Comparison of ENCODE assay signal across 20 cellular contexts in genomic region chr9:84600739-84601138, GRCh38.
DNase-seq lines count a peak whose midpoint lies in the region; ATAC-seq and TF ChIP-seq lines count a peak whose summit lies in the region.
"Had no signal": no experiment of that assay in that cellular context is flagged by ENCODE, and none has a peak within 500 bp of the region (broad histone marks: within the 10 kb centered on the region; RNA-seq: fewer than 3 reads in every experiment).

No MANE protein-coding gene starts in this region.

- H3K36me3 Mint-ChIP-seq in activated CD4-positive, alpha-beta T cell treated with anti-CD3 and anti-CD28 coated beads for 36 hours (ENCODE audit: low read depth) = no peaks in the 10 kb centered on the region
- H3K36me3 Mint-ChIP-seq: CD4-positive, alpha-beta memory T cell had no signal

- H3K4me1 ChIP-seq in GM23248 (ENCODE audit: insufficient read depth) = no peaks in the 10 kb centered on the region
- peaks cover 0 to 6% of the 10 kb centered on the region in 2 donors for H3K4me1 ChIP-seq in thyroid gland
- H3K4me1 ChIP-seq: BE2C had no signal

- H3K27ac Mint-ChIP-seq in activated CD4-positive, alpha-beta T cell treated with anti-CD3 and anti-CD28 coated beads for 36 hours = no peak overlapping the region
- H3K27ac Mint-ChIP-seq: CD4-positive, alpha-beta memory T cell had no signal

- no peaks in the 10 kb centered on the region for H3K79me2 ChIP-seq in GM23248 (ENCODE audit: insufficient read depth)

- no peak overlapping the region for H2AFZ ChIP-seq in GM23248

- no peak overlapping the region for H3K4me2 ChIP-seq in GM23248 (ENCODE audit: unreplicated experiment)
- H3K4me2 ChIP-seq: SK-N-SH had no signal

- H3K9me3 ChIP-seq in GM23248 (ENCODE audit: low read depth) (no peaks in the 10 kb centered on the region), thyroid gland (no peaks in the 10 kb centered on the region)
- H3K9me3 ChIP-seq: BE2C, SK-N-SH had no signal

- H3K36me3 ChIP-seq in GM23248 (ENCODE audit: low read depth) (no peaks in the 10 kb centered on the region), thyroid gland (no peaks in the 10 kb centered on the region)
- H3K36me3 ChIP-seq: BE2C had no signal

- CTCF ChIA-PET in activated CD4-positive, alpha-beta T cell treated with anti-CD3 and anti-CD28 coated beads for 36 hours (lab: Charles Lee) = interaction anchor here (1.6 kb wide), 1 partner anchor 9 kb away, joined by 3 read pairs; no protein-coding TSS in a partner anchor

- no peak overlapping the region for H3K9ac ChIP-seq in GM23248
- H3K9ac ChIP-seq: SK-N-SH had no signal

- H3K27me3 Mint-ChIP-seq in activated CD4-positive, alpha-beta T cell treated with anti-CD3 and anti-CD28 coated beads for 36 hours = peaks cover 5% of the 10 kb centered on the region

- H3K9me3 Mint-ChIP-seq in activated CD4-positive, alpha-beta T cell treated with anti-CD3 and anti-CD28 coated beads for 36 hours (ENCODE audit: low read depth) = no peaks in the 10 kb centered on the region

- no peak for TF ChIP-seq POLR2A in thyroid gland (IDR thresholded peaks at IDR 0.05)

- POLR2A ChIA-PET in activated CD4-positive, alpha-beta T cell treated with anti-CD3 and anti-CD28 coated beads for 36 hours (lab: Charles Lee) = no interaction called here

- no peak for TF ChIP-seq CTCF in thyroid gland (IDR thresholded peaks at IDR 0.05)

- no peaks in the 10 kb centered on the region for H4K20me1 ChIP-seq in GM23248 (ENCODE audit: insufficient read depth)

- no peaks in the 10 kb centered on the region for H3K27me3 ChIP-seq in GM23248 (replicated peaks; ENCODE audit: insufficient read depth)
- no peaks in the 10 kb centered on the region for H3K27me3 ChIP-seq in thyroid gland
- H3K27me3 ChIP-seq: BE2C had no signal

- H3K27ac ChIP-seq in GM23248 (no peak overlapping the region), thyroid gland (no peak overlapping the region)

- intact Hi-C loops in thyroid gland (cut with DNase I) = no loop called here
- intact Hi-C loops in activated CD4-positive, alpha-beta T cell treated with anti-CD3 and anti-CD28 coated beads for 36 hours (cut with DNase I, micrococcal nuclease) = no loop called here

- no peaks in the 10 kb centered on the region for H3K9me2 ChIP-seq in GM23248 (ENCODE audit: insufficient read depth)
- H3K9me2 ChIP-seq: SK-N-SH had no signal

- H3K4me1 Mint-ChIP-seq in activated CD4-positive, alpha-beta T cell treated with anti-CD3 and anti-CD28 coated beads for 36 hours = peaks cover 5% of the 10 kb centered on the region

- H3K4me3 Mint-ChIP-seq in activated CD4-positive, alpha-beta T cell treated with anti-CD3 and anti-CD28 coated beads for 36 hours = no peak overlapping the region
- H3K4me3 Mint-ChIP-seq: CD4-positive, alpha-beta memory T cell had no signal

- no peaks in the 10 kb centered on the region for H3F3A ChIP-seq in GM23248 (ENCODE audit: insufficient read depth)

- H3K4me3 ChIP-seq in GM23248 = no peak overlapping the region
- H3K4me3 ChIP-seq in thyroid gland (replicated peaks in 1 of 3) = no peak overlapping the region

- ATAC-seq in esophagus mucosa = peak; percentile 52
- no peak for ATAC-seq in activated CD4-positive, alpha-beta T cell treated with anti-CD3 and anti-CD28 coated beads for 36 hours
- no peak for ATAC-seq in GM21381 (IDR thresholded peaks at IDR 0.05; ENCODE audit: unreplicated experiment)
- ATAC-seq: Panc1, Right ventricle myocardium inferior had no signal

- WGBS in GM23248 (ENCODE audit: low coverage in 1 of 2, low lambda C conversion rate in 2 of 2, missing lambda C conversion rate in 2 of 2), 2 experiments = 10 to 13% methylated on average over 4 of the region's 4 CpGs
- 64 to 69% methylated on average over 4 of the region's 4 CpGs for WGBS in thyroid gland, 2 donors

- in situ Hi-C loops in GM23248 (cut with MboI) = no loop called here

- peak; percentile 14 for DNase-seq in GM23248
- DNase-seq in MV-4-11 (lab: John Stamatoyannopoulos, UW) = peak; percentile 32
- peak; percentile 41 to 47 for DNase-seq in thyroid gland
- DNase-seq in activated CD4-positive, alpha-beta T cell treated with anti-CD3 and anti-CD28 coated beads for 36 hours = no peak
- no peak for DNase-seq in NCI-H526 treated with DMSO at 0.1 percent for 48 hours (lab: John Stamatoyannopoulos, UW)
- no peak for DNase-seq in occipital lobe (lab: John Stamatoyannopoulos, UW)
- DNase-seq: ACHN; BE2C; CD4-positive, alpha-beta memory T cell; DMS79 treated with DMSO at 0.1 percent for 48 hours; GF-D8; KG1; NCI-H1436; NCI-H2081; NCI-H2227 treated with DMSO at 0.1 percent for 48 hours; SK-N-SH had no signal

Comparison
In these comparisons a context has a peak if more than half of its experiments do, and no peak if none do; other contexts are left out.
1. DNase-seq: peak in GM23248 (single experiment), MV-4-11 (single experiment) and thyroid gland (2 of 2); none in activated CD4-positive, alpha-beta T cell treated with anti-CD3 and anti-CD28 coated beads for 36 hours (single experiment), NCI-H526 treated with DMSO at 0.1 percent for 48 hours (single experiment) and occipital lobe (single experiment).